ENCODE assay signal across 1 cellular context in genomic region chr10:46285966-46286620, GRCh38.
TF ChIP-seq lines count a peak whose summit lies in the region.

No MANE protein-coding gene starts in this region.

TF ChIP-seq in IMR-90, 13 proteins besides CTCF, POLR2A, EP300 and RAD21 (continued from another document):
- no peak for TF ChIP-seq MAZ (IDR thresholded peaks at IDR 0.05; ENCODE audit: borderline replicate concordance, low read depth, low read length)
- TF ChIP-seq MXI1 (IDR thresholded peaks at IDR 0.05; ENCODE audit: borderline replicate concordance, low read depth, low read length) = no peak
- TF ChIP-seq CHD1 (IDR thresholded peaks at IDR 0.05; ENCODE audit: low read depth, low read length) = no peak
- no peak for TF ChIP-seq RCOR1 (IDR thresholded peaks at IDR 0.05; ENCODE audit: insufficient replicate concordance, low read length)
- TF ChIP-seq CEBPB (IDR thresholded peaks at IDR 0.05; ENCODE audit: low read depth, low read length) = no peak
